Comparison of ENCODE assay signal across 8 cellular contexts in genomic region chr16:66588981-66589713, GRCh38. TPM values are rescaled to one million over a fixed set of nuclear protein-coding genes. Genes with fewer than 3 reads are reported as not detected.
DNase-seq lines count a peak whose midpoint lies in the region; ATAC-seq and TF ChIP-seq lines count a peak whose summit lies in the region.

No MANE protein-coding gene starts in this region.

- H3K27me3 Mint-ChIP-seq in nephron (ENCODE audit: low read depth) = no peaks in the 10 kb centered on the region

- no peak overlapping the region for H3K4me3 ChIP-seq in effector memory CD4-positive, alpha-beta T cell (ENCODE audit: insufficient read depth, low read depth, low read length, poor library complexity, severe bottlenecking)

- H3K4me1 ChIP-seq in effector memory CD4-positive, alpha-beta T cell (ENCODE audit: control insufficient read depth, insufficient read depth, low read length, poor library complexity, severe bottlenecking) = peaks cover 10% of the 10 kb centered on the region

- peak in 2 of 3 experiments; percentile 12 to 20 for TF ChIP-seq CTCF in nephron (IDR thresholded peaks at IDR 0.05; ENCODE audit: unreplicated experiment in 3 of 3)

- no peak for ATAC-seq in HG03097 (IDR thresholded peaks at IDR 0.05; ENCODE audit: low FRiP score, unreplicated experiment)

- no peaks in the 10 kb centered on the region for H3K27me3 ChIP-seq in effector memory CD4-positive, alpha-beta T cell (replicated peaks; ENCODE audit: control insufficient read depth, insufficient read depth, low read length, poor library complexity, severe bottlenecking)

- peak; percentile 71 for DNase-seq in activated gamma-delta T cell treated with Interleukin-2 at 50 U/mL for 16 hours
- no peak for DNase-seq in activated gamma-delta T cell (lab: John Stamatoyannopoulos, UW)
- peak; percentile 57 to 63 for DNase-seq in activated CD4-positive, alpha-beta T cell treated with anti-CD3 and anti-CD28 coated beads for 4 hours
- DNase-seq in effector memory CD4-positive, alpha-beta T cell = peak; percentile 48 to 50 (median 48)
- no peak for DNase-seq in SK-N-DZ (ENCODE audit: low spot score)

- TF ChIP-seq EP300 in Ishikawa (IDR thresholded peaks at IDR 0.05; ENCODE audit: borderline replicate concordance) = no peak

- H3K9me3 Mint-ChIP-seq in nephron = no peaks in the 10 kb centered on the region

- H3K36me3 Mint-ChIP-seq in nephron (ENCODE audit: low read depth) = no peaks in the 10 kb centered on the region

- peak; percentile 85 for TF ChIP-seq RAD21 in Ishikawa (IDR thresholded peaks at IDR 0.05; ENCODE audit: low read depth)

- H3K9me3 ChIP-seq in effector memory CD4-positive, alpha-beta T cell (ENCODE audit: control insufficient read depth, low read length) = no peaks in the 10 kb centered on the region

- no peak overlapping the region for H3K4me3 Mint-ChIP-seq in nephron

- no peaks in the 10 kb centered on the region for H3K36me3 ChIP-seq in effector memory CD4-positive, alpha-beta T cell (ENCODE audit: control insufficient read depth, insufficient read depth, low read length)

- H3K27ac Mint-ChIP-seq in nephron = peak overlapping the region in 1 of 3 experiments; percentile 43

- H3K27ac ChIP-seq in effector memory CD4-positive, alpha-beta T cell (ENCODE audit: insufficient read depth, low read length, poor library complexity, severe bottlenecking) = no peak overlapping the region

- H3K4me1 Mint-ChIP-seq in nephron = peaks cover 8% of the 10 kb centered on the region

TF ChIP-seq in Ishikawa, 13 proteins besides CTCF, POLR2A, EP300 and RAD21:
- TF ChIP-seq USF1 (IDR thresholded peaks at IDR 0.05) = no peak
- TF ChIP-seq YY1 (IDR thresholded peaks at IDR 0.05; ENCODE audit: low read depth) = no peak
- no peak for TF ChIP-seq EGR1 (IDR thresholded peaks at IDR 0.05)
- no peak for TF ChIP-seq MAX (IDR thresholded peaks at IDR 0.05)
- no peak for TF ChIP-seq CEBPB (IDR thresholded peaks at IDR 0.05)
- TF ChIP-seq TEAD4 (IDR thresholded peaks at IDR 0.05) = no peak
- TF ChIP-seq CREB1 (IDR thresholded peaks at IDR 0.05; ENCODE audit: low read depth) = no peak
- no peak for TF ChIP-seq REST (IDR thresholded peaks at IDR 0.05; ENCODE audit: low read depth)
- no peak for TF ChIP-seq FOXM1 (IDR thresholded peaks at IDR 0.05; ENCODE audit: borderline replicate concordance, low read depth)
- no peak for TF ChIP-seq TCF12 (IDR thresholded peaks at IDR 0.05; ENCODE audit: low read depth)
- no peak for TF ChIP-seq ZBTB7A (IDR thresholded peaks at IDR 0.05; ENCODE audit: low read depth)
- TF ChIP-seq NFIC (IDR thresholded peaks at IDR 0.05) = no peak
- TF ChIP-seq TAF1 (IDR thresholded peaks at IDR 0.05; ENCODE audit: low read depth) = no peak

RNA-seq across cellular contexts. Expression of gene CMTM2, which starts 9.9 kb away (rescaled TPM):
- not detected in 2 replicates for polyA plus RNA-seq in SK-N-DZ (2014; cell fraction: cytosol; rRNA removed)
- not detected in 2 replicates for polyA plus RNA-seq in SK-N-DZ (2014; cell fraction: nucleus; rRNA removed)

RNA-seq across cellular contexts. Expression of gene CMTM3, which starts 15.4 kb away (rescaled TPM):
- 31.7 and 31.9 TPM in 2 replicates for polyA plus RNA-seq in SK-N-DZ (2014; cell fraction: cytosol; rRNA removed)
- 19.2 and 24.7 TPM in 2 replicates for polyA plus RNA-seq in SK-N-DZ (2014; cell fraction: nucleus; rRNA removed)

RNA-seq across cellular contexts. Expression of gene CMTM1, which starts 22.9 kb away (rescaled TPM):
- 0.33 and 0.59 TPM in 2 replicates for polyA plus RNA-seq in SK-N-DZ (2014; cell fraction: cytosol; rRNA removed)
- 0.73 TPM in 1 of 2 replicates, not detected in the other for polyA plus RNA-seq in SK-N-DZ (2014; cell fraction: nucleus; rRNA removed)

RNA-seq across cellular contexts. Expression of gene CKLF, which starts 36.8 kb away (rescaled TPM):
- polyA plus RNA-seq in SK-N-DZ (2014; cell fraction: cytosol; rRNA removed) = 106 and 115 TPM in 2 replicates
- 51.4 and 54.9 TPM in 2 replicates for polyA plus RNA-seq in SK-N-DZ (2014; cell fraction: nucleus; rRNA removed)

RNA-seq across cellular contexts. Expression of gene TK2, which starts 39.2 kb away (rescaled TPM):
- polyA plus RNA-seq in SK-N-DZ (2014; cell fraction: cytosol; rRNA removed) = 9.3 and 10.9 TPM in 2 replicates
- 26.9 and 35.9 TPM in 2 replicates for polyA plus RNA-seq in SK-N-DZ (2014; cell fraction: nucleus; rRNA removed)

Comparison
In these comparisons a context has a peak if more than half of its experiments do, and no peak if none do; other contexts are left out.
1. DNase-seq: peak in activated gamma-delta T cell treated with Interleukin-2 at 50 U/mL for 16 hours (single experiment), activated CD4-positive, alpha-beta T cell treated with anti-CD3 and anti-CD28 coated beads for 4 hours (2 of 2) and effector memory CD4-positive, alpha-beta T cell (3 of 3); none in activated gamma-delta T cell (single experiment) and SK-N-DZ (single experiment).